9 cellular contexts compared by ENCODE assay signal in the genomic region with DNA sequence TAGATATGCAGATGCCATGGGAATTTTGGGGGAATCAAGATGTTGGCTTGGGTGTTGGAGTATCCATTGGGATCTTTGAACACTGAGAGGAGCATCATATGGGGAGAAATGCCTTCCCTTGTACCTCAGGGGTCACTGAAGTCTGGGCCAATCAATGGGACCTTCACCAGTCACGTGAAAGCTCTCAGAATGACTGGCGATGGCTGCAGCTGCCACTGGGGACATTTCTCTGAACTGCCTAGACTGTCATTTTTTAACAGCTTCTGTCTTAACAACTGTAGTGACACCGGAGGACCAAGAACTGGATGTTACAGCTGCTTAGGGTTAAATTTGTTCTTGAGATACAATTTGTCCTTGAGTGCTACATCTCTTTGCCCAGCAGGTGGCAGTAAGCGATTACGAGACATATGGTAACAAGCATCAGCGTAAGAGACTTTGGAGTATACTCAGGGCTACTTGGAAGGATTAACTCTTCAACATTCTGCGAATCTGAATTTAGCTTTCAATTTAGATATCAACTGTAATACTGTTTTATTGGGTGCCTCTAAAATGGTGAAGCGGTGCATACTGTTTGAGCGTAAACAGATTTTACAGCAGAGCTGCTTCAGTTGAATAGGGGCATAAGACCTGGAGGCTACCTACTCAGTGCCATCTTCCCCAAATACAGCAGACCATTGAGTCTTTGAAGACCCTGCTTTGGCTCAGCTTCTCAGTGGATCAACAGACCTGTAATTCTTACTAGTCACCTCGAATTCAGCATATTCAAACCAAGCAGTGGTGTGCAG. TPM values are rescaled to one million over a fixed set of nuclear protein-coding genes. Genes with fewer than 3 reads are reported as not detected.
A peak's percentile ranks its signal among the peaks of the same experiment; 100 is the strongest.
DNase-seq lines count a peak whose midpoint lies in the region; ATAC-seq, FAIRE-seq and TF ChIP-seq lines count a peak whose summit lies in the region.
"Had no signal": no experiment of that assay in that cellular context is flagged by ENCODE, and none has a peak within 500 bp of the region (broad histone marks: within the 10 kb centered on the region; RNA-seq: fewer than 3 reads in every experiment).

No MANE protein-coding gene starts in this region.

- WGBS in mesendoderm (ENCODE audit: extremely low coverage, insufficient coverage, low lambda C conversion rate): no CpG with 5 or more reads among the region's 10 CpGs

- no peak overlapping the region for H3K4ac ChIP-seq in mesendoderm (ENCODE audit: low read depth, low read length)

- no peak overlapping the region for H4K5ac ChIP-seq in mesendoderm (ENCODE audit: low read length)

- H3K27me3 ChIP-seq in mesendoderm (ENCODE audit: insufficient read depth, low read length, poor library complexity): no peaks in the 10 kb centered on the region

- no peaks in the 10 kb centered on the region for H3K36me3 Mint-ChIP-seq in activated CD4-positive, alpha-beta T cell treated with anti-CD3 and anti-CD28 coated beads, Interleukin-2, amount 10 ng/mL, durations not matched to agents 24 days and 14 days (ENCODE audit: low read depth)
- peaks cover under 1% of the 10 kb centered on the region for H3K36me3 Mint-ChIP-seq in effector memory CD8-positive, alpha-beta T cell (ENCODE audit: insufficient read depth)
- H3K36me3 Mint-ChIP-seq: IgD-negative memory B cell had no signal

- no peak overlapping the region for H2AK5ac ChIP-seq in mesendoderm (ENCODE audit: low read length)

- no peak overlapping the region for H3K56ac ChIP-seq in mesendoderm (ENCODE audit: low read length)

- no peak overlapping the region for H3K4me2 ChIP-seq in mesendoderm (ENCODE audit: low read length)

- no peak overlapping the region for H2BK120ac ChIP-seq in mesendoderm (ENCODE audit: low read depth, low read length)

- H3K4me1 ChIP-seq in mesendoderm (ENCODE audit: control insufficient read depth, low read depth, low read length): no peaks in the 10 kb centered on the region

- no peak overlapping the region for H2BK15ac ChIP-seq in mesendoderm (replicated peaks; ENCODE audit: low read depth)

- FAIRE-seq in GM18507 (lab: Jason Lieb, UNC): peak; percentile 81

- H3K36me3 ChIP-seq in mesendoderm (ENCODE audit: control insufficient read depth, insufficient read depth, low read length): peaks cover 10% of the 10 kb centered on the region

- no peak overlapping the region for H3K9ac ChIP-seq in mesendoderm (ENCODE audit: low read length)

- DNase-seq in AG10803 (ENCODE audit: low read depth) (peak; percentile 84), GM18507 (ENCODE audit: extremely low spot score, insufficient read length, low read depth) (peak; percentile 3), NCI-H345 (lab: John Stamatoyannopoulos, UW) (peak; percentile 50), mesendoderm (peak; percentile 84)
- peak; percentile 85 for DNase-seq in activated CD4-positive, alpha-beta T cell treated with anti-CD3 and anti-CD28 coated beads, Interleukin-2, amount 10 ng/mL, durations not matched to agents 24 days and 14 days
- peak; percentile 30 to 36 (median 32) for DNase-seq in effector memory CD8-positive, alpha-beta T cell
- peak; percentile 12 for DNase-seq in stimulated activated CD8-positive, alpha-beta memory T cell treated with anti-CD3 and anti-CD28 coated beads, Interleukin-7, amount 100 ng/mL, for 24 hours (ENCODE audit: low read depth)

- H3K79me2 ChIP-seq in mesendoderm (ENCODE audit: control insufficient read depth, insufficient read depth, low read length): peaks cover 4% of the 10 kb centered on the region

- no peak overlapping the region for H3K27ac Mint-ChIP-seq in activated CD4-positive, alpha-beta T cell treated with anti-CD3 and anti-CD28 coated beads, Interleukin-2, amount 10 ng/mL, durations not matched to agents 24 days and 14 days
- H3K27ac Mint-ChIP-seq in effector memory CD8-positive, alpha-beta T cell: no peak overlapping the region
- H3K27ac Mint-ChIP-seq: IgD-negative memory B cell had no signal

- H3K18ac ChIP-seq in mesendoderm (ENCODE audit: low read length): no peak overlapping the region

- peaks cover 4% of the 10 kb centered on the region for H3K79me1 ChIP-seq in mesendoderm (ENCODE audit: low read length)

- peak; percentile 93 for TF ChIP-seq CTCF in AG10803 (conservative IDR thresholded peaks at IDR 0.05; ENCODE audit: low read length)

- peaks cover 12% of the 10 kb centered on the region for H3K4me1 Mint-ChIP-seq in activated CD4-positive, alpha-beta T cell treated with anti-CD3 and anti-CD28 coated beads, Interleukin-2, amount 10 ng/mL, durations not matched to agents 24 days and 14 days
- peaks cover 0 to 5% of the 10 kb centered on the region in 2 donors for H3K4me1 Mint-ChIP-seq in effector memory CD8-positive, alpha-beta T cell (ENCODE audit: low read depth in 2 of 2)

- peaks cover 36% of the 10 kb centered on the region for H3K27me3 Mint-ChIP-seq in activated CD4-positive, alpha-beta T cell treated with anti-CD3 and anti-CD28 coated beads, Interleukin-2, amount 10 ng/mL, durations not matched to agents 24 days and 14 days
- peaks cover 53 to 64% of the 10 kb centered on the region in 2 donors for H3K27me3 Mint-ChIP-seq in effector memory CD8-positive, alpha-beta T cell

- intact Hi-C loops in activated CD4-positive, alpha-beta T cell treated with anti-CD3 and anti-CD28 coated beads, Interleukin-2, amount 10 ng/mL, durations not matched to agents 24 days and 14 days (cut with micrococcal nuclease): loop anchor here (2.0 to 10.0 kb wide), 5 partner anchors 110 to 1030 kb away; partner anchors contain the start of gene ENPP1

- H3K23ac ChIP-seq in mesendoderm (ENCODE audit: low read length): no peak overlapping the region

- no peak overlapping the region for H4K8ac ChIP-seq in mesendoderm (ENCODE audit: low read depth, low read length)

- H3K4me3 ChIP-seq in AG10803 (ENCODE audit: low read length): no peak overlapping the region
- no peak overlapping the region for H3K4me3 ChIP-seq in mesendoderm (ENCODE audit: low read length)

- peak; percentile 69 for ATAC-seq in HG02943 (IDR thresholded peaks at IDR 0.05; ENCODE audit: low read depth, unreplicated experiment)
- ATAC-seq in effector memory CD8-positive, alpha-beta T cell (replicated peaks): peak; percentile 76

- H3K4me3 Mint-ChIP-seq in activated CD4-positive, alpha-beta T cell treated with anti-CD3 and anti-CD28 coated beads, Interleukin-2, amount 10 ng/mL, durations not matched to agents 24 days and 14 days: no peak overlapping the region
- no peak overlapping the region for H3K4me3 Mint-ChIP-seq in effector memory CD8-positive, alpha-beta T cell

- H3K9me3 Mint-ChIP-seq in activated CD4-positive, alpha-beta T cell treated with anti-CD3 and anti-CD28 coated beads, Interleukin-2, amount 10 ng/mL, durations not matched to agents 24 days and 14 days: no peaks in the 10 kb centered on the region
- H3K9me3 Mint-ChIP-seq in effector memory CD8-positive, alpha-beta T cell: no peaks in the 10 kb centered on the region
- H3K9me3 Mint-ChIP-seq: IgD-negative memory B cell had no signal

- no peak overlapping the region for H3K27ac ChIP-seq in mesendoderm (ENCODE audit: low read depth, low read length)

- no peak overlapping the region for H2BK5ac ChIP-seq in mesendoderm (ENCODE audit: low read length)

RNA-seq across cellular contexts. Expression of gene CCN2, which starts 36.0 kb away (rescaled TPM):
- not detected in 2 replicates for total RNA-seq in activated CD4-positive, alpha-beta T cell treated with anti-CD3 and anti-CD28 coated beads, Interleukin-2, amount 10 ng/mL, durations not matched to agents 24 days and 14 days
- polyA plus RNA-seq in mesendoderm (2013, experiment 1 of 2): 267 TPM
- polyA plus RNA-seq in mesendoderm (2013, experiment 2 of 2): 258 TPM
- polyA plus RNA-seq: IgD-negative memory B cell had no signal

Comparison
In these comparisons a context has a peak if more than half of its experiments do, and no peak if none do; other contexts are left out.
1. DNase-seq: peak in every context shown above with its lines; median percentile 85 in activated CD4-positive, alpha-beta T cell treated with anti-CD3 and anti-CD28 coated beads, Interleukin-2, amount 10 ng/mL, durations not matched to agents 24 days and 14 days; 84 in AG10803; 84 in mesendoderm; 50 in NCI-H345; 32 in effector memory CD8-positive, alpha-beta T cell; 12 in stimulated activated CD8-positive, alpha-beta memory T cell treated with anti-CD3 and anti-CD28 coated beads, Interleukin-7, amount 100 ng/mL, for 24 hours; 3 in GM18507.